Comparison of ENCODE assay signal across 1 cellular context in the genomic region with DNA sequence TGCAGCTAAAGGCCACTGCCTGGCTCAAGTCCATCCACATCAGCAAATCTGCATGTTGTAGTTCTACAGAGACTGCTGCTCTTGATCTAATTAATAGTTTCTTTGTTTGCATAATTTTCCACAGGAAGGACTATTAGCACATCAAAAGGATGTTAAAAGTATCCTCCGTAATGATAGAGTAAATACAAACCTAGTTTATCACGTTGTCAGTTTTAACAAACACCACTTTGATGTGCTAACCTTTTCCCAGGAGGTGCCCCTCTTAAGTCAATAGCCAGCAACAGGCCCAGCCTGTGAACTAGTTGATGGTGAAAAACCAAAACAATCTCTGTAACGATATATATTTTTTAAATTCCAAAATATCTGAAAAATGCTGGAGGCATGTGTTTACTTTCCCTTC.
A peak's percentile ranks its signal among the peaks of the same experiment; 100 is the strongest.
TF ChIP-seq lines count a peak whose summit lies in the region.

No MANE protein-coding gene starts in this region.

TF ChIP-seq in HepG2, 621 proteins besides CTCF, POLR2A, EP300 and RAD21 (continued from another document):
- TF ChIP-seq FOXP1 (IDR thresholded peaks at IDR 0.05) = no peak
- TF ChIP-seq FOXP1 (CRISPR knock-in tag; IDR thresholded peaks at IDR 0.05) = peak; percentile 63
- TF ChIP-seq KDM5A (IDR thresholded peaks at IDR 0.05; ENCODE audit: borderline replicate concordance, low read length) = no peak
- TF ChIP-seq, protein P1, sequence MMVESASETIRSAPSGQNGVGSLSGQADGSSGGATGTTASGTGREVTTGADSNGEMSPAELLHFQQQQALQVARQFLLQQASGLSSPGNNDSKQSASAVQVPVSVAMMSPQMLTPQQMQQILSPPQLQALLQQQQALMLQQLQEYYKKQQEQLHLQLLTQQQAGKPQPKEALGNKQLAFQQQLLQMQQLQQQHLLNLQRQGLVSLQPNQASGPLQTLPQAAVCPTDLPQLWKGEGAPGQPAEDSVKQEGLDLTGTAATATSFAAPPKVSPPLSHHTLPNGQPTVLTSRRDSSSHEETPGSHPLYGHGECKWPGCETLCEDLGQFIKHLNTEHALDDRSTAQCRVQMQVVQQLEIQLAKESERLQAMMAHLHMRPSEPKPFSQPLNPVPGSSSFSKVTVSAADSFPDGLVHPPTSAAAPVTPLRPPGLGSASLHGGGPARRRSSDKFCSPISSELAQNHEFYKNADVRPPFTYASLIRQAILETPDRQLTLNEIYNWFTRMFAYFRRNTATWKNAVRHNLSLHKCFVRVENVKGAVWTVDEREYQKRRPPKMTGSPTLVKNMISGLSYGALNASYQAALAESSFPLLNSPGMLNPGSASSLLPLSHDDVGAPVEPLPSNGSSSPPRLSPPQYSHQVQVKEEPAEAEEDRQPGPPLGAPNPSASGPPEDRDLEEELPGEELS (CRISPR knock-in tag; IDR thresholded peaks at IDR 0.05) = peak; percentile 32; the same call in 1 of the 2 replicates
- no peak for TF ChIP-seq NR1H2 (CRISPR knock-in tag; IDR thresholded peaks at IDR 0.05; ENCODE audit: borderline replicate concordance, low read depth)
- TF ChIP-seq FOXA3 (CRISPR knock-in tag; IDR thresholded peaks at IDR 0.05) = peak; percentile 38; the same call in 1 of the 2 replicates
- TF ChIP-seq TCF7 (IDR thresholded peaks at IDR 0.05; ENCODE audit: low read depth) = peak; percentile 71; the same call in 1 of the 2 replicates
- TF ChIP-seq ZNF564 (CRISPR knock-in tag; IDR thresholded peaks at IDR 0.05) = no peak
